13 cellular contexts compared by ENCODE assay signal in the genomic region with DNA sequence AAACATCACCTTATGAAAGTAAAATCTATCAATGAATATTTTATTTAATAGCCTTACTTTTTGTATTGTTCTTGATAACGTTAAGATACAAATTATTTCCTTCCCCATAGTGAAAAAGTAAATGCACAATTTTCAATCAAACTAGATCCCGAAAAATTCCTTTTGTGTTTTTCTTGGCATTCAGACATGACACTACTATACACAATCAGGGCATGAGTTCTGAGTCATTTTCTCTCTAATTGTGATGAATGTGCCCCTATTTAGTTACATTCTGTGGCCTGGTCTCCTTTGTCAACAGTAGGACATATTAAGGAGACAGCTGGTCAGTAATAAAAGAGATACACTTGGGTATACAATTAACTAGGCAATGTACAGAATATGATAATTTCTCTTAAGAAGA. TPM values are rescaled to one million over a fixed set of nuclear protein-coding genes. Genes with fewer than 3 reads are reported as not detected.
DNase-seq lines count a peak whose midpoint lies in the region; ATAC-seq and TF ChIP-seq lines count a peak whose summit lies in the region.
"Had no signal": no experiment of that assay in that cellular context is flagged by ENCODE, and none has a peak within 500 bp of the region (broad histone marks: within the 10 kb centered on the region; RNA-seq: fewer than 3 reads in every experiment).

No MANE protein-coding gene starts in this region.

- no peak for TF ChIP-seq CTCF in GM13977 (IDR thresholded peaks at IDR 0.05; ENCODE audit: extremely low read depth, insufficient read depth, missing control alignments)

- ATAC-seq in GM19455 (IDR thresholded peaks at IDR 0.05; ENCODE audit: unreplicated experiment) = no peak
- no peak for ATAC-seq in HG02870 (IDR thresholded peaks at IDR 0.05; ENCODE audit: unreplicated experiment)
- ATAC-seq: activated CD8-positive, alpha-beta T cell treated with anti-CD3 and anti-CD28 coated beads for 36 hours; lower lobe of right lung had no signal

- in situ Hi-C loops in GM13977 (cut with MboI; ENCODE audit: low pct_unique_long_range_greater_than_20kb, low sequenced_read_pairs, unreplicated experiment) = no loop called here

- DNase-seq in NCI-H82 (lab: John Stamatoyannopoulos, UW) = peak; percentile 22
- DNase-seq in NCI-H82 treated with DMSO at 0.1 percent for 48 hours (lab: John Stamatoyannopoulos, UW; ENCODE audit: unreplicated experiment) = no peak
- peak; percentile 73 for DNase-seq in RPMI7951 (ENCODE audit: low read depth)
- peak; percentile 81 for DNase-seq in fibroblast of peridontal ligament (ENCODE audit: extremely low read depth)
- no peak for DNase-seq in CD1c-positive myeloid dendritic cell (ENCODE audit: extremely low spot score)
- no peak for DNase-seq in GM13977 (ENCODE audit: low spot score)
- DNase-seq: activated CD8-positive, alpha-beta T cell treated with anti-CD3 and anti-CD28 coated beads for 36 hours; activated gamma-delta T cell treated with Interleukin-2 at 50 U/mL for 16 hours; Caco-2; Karpas-422; lower lobe of right lung had no signal

RNA-seq across cellular contexts. Expression of a gene that starts 19.8 kb away (rescaled TPM):
- 1,601 and 1,652 TPM in 2 replicates for total RNA-seq in RPMI7951 (2014; rRNA removed; shearing (Covaris generic))

Comparison
In these comparisons a context has a peak if more than half of its experiments do, and no peak if none do; other contexts are left out.
1. DNase-seq: peak in NCI-H82 (single experiment), RPMI7951 (single experiment) and fibroblast of peridontal ligament (single experiment); none in NCI-H82 treated with DMSO at 0.1 percent for 48 hours (single experiment), CD1c-positive myeloid dendritic cell (single experiment) and GM13977 (single experiment).